ENCODE assay signal across 18 cellular contexts in the genomic region with DNA sequence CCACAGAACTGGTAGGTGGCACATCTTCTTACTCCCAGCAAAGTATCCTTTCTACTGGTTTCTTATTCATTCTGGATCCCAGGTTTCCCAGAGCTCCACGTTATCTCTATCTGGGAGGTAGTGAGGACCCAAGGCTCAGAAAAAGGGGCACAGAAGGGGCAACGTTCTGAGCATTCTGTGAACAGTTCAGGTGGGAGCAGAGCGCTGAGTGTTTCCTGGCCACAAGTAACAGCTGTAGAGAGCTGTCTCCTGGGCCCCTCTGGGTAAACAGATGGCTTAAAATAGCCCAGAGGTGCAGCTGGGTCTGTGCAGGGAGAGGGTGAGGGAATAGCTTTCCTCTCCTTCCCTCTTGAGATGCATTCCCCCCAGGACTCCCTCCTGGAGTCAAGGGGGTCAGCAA. TPM values are rescaled to one million over a fixed set of nuclear protein-coding genes. Genes with fewer than 3 reads are reported as not detected.
DNase-seq lines count a peak whose midpoint lies in the region; ATAC-seq and TF ChIP-seq lines count a peak whose summit lies in the region.
"Had no signal": no experiment of that assay in that cellular context is flagged by ENCODE, and none has a peak within 500 bp of the region (broad histone marks: within the 10 kb centered on the region; RNA-seq: fewer than 3 reads in every experiment).

No MANE protein-coding gene starts in this region.

- BruUV-seq in OCI-LY7 (replicated peaks; lab: Mats Ljungman, UMichigan): no TSS peak

- CTCF ChIA-PET in OCI-LY7 (lab: Charles Lee; ENCODE audit: unreplicated experiment): interaction anchor here (1.0 to 1.6 kb wide), 2 partner anchors 16 to 127 kb away, joined by 3 to 4 read pairs; no protein-coding TSS in a partner anchor

- intact Hi-C loops in OCI-LY7 (cut with micrococcal nuclease; ENCODE audit: unreplicated experiment) (no loop called here), right cardiac atrium (cut with DNase I) (no loop called here)

- no peak for TF ChIP-seq CTCF in Loucy (conservative IDR thresholded peaks at IDR 0.05; ENCODE audit: low read length)
- no peak for TF ChIP-seq CTCF in OCI-LY7 (conservative IDR thresholded peaks at IDR 0.05; ENCODE audit: low read length)

- H3K79me2 ChIP-seq in Loucy (ENCODE audit: insufficient read depth, low read length): no peaks in the 10 kb centered on the region
- no peaks in the 10 kb centered on the region for H3K79me2 ChIP-seq in OCI-LY7 (ENCODE audit: insufficient read depth, low read depth, low read length)

- H3K4me2 ChIP-seq in Loucy (ENCODE audit: low read depth, low read length, poor library complexity, severe bottlenecking): peak overlapping the region; percentile 41
- peak overlapping the region; percentile 46 for H3K4me2 ChIP-seq in OCI-LY7 (ENCODE audit: low read length)

- peak; percentile 61 to 66 for ATAC-seq in right cardiac atrium
- ATAC-seq in HG03521 (IDR thresholded peaks at IDR 0.05; ENCODE audit: unreplicated experiment): no peak
- ATAC-seq: stimulated activated memory B cell treated with anti-CD40 and anti-IgM and Interleukin-4, amounts not matched to agents 10 μg/mL and 1 μg/mL and 100 μg/mL, for 72 hours had no signal

- H3K27me3 ChIP-seq in Loucy (ENCODE audit: insufficient read depth, low read length, poor library complexity, severe bottlenecking) (no peaks in the 10 kb centered on the region), right cardiac atrium (ENCODE audit: control insufficient read depth, insufficient read depth) (no peaks in the 10 kb centered on the region)
- H3K27me3 ChIP-seq: breast epithelium had no signal

- H4K20me1 ChIP-seq in Loucy (ENCODE audit: insufficient read depth, low read length, poor library complexity, severe bottlenecking) (no peaks in the 10 kb centered on the region), OCI-LY7 (ENCODE audit: insufficient read depth, low read length) (no peaks in the 10 kb centered on the region)

- H3K9me2 ChIP-seq in Loucy (replicated peaks; ENCODE audit: low read depth, low read length) (no peaks in the 10 kb centered on the region), OCI-LY7 (ENCODE audit: insufficient read depth, low read length) (no peaks in the 10 kb centered on the region)

- H3K4me3 ChIP-seq in Loucy (ENCODE audit: low read length, poor library complexity, severe bottlenecking): no peak overlapping the region
- no peak overlapping the region for H3K4me3 ChIP-seq in OCI-LY7 (ENCODE audit: low read depth, low read length, poor library complexity, severe bottlenecking)
- peak overlapping the region; percentile 36 for H3K4me3 ChIP-seq in right cardiac atrium (ENCODE audit: low read length)
- H3K4me3 ChIP-seq: breast epithelium had no signal

- POLR2A ChIA-PET in OCI-LY7 (lab: Charles Lee): interaction anchor here (0.8 to 3.2 kb wide), 5 partner anchors 9 to 20 kb away, joined by 3 to 13 read pairs (median 4); a partner anchor contains a TSS

- no peak overlapping the region for H3K9ac ChIP-seq in Loucy (ENCODE audit: low read depth, low read length, poor library complexity, severe bottlenecking)

- H3F3A ChIP-seq in Loucy (ENCODE audit: low read depth): no peaks in the 10 kb centered on the region

- WGBS in right cardiac atrium: 47% methylated on average over 3 of the region's 3 CpGs

- peak overlapping the region; percentile 37 for H3K27ac ChIP-seq in OCI-LY7 (ENCODE audit: low read depth, low read length, poor library complexity, severe bottlenecking)
- peak overlapping the region; percentile 93 for H3K27ac ChIP-seq in right cardiac atrium (ENCODE audit: low read length)
- H3K27ac ChIP-seq: breast epithelium had no signal

- H2AFZ ChIP-seq in Loucy (ENCODE audit: low read length) (no peak overlapping the region), OCI-LY7 (ENCODE audit: low read length) (no peak overlapping the region)

- DNase-seq in AG20443 (ENCODE audit: low spot score) (peak; percentile 3), OCI-LY7 (ENCODE audit: low spot score) (peak; percentile 64), right cardiac atrium (peak in 1 of 3 donors; percentile 63), NCI-H226 (no peak)
- DNase-seq in activated CD4-positive, CD25-positive, alpha-beta regulatory T cell treated with anti-CD3 and anti-CD28 coated beads, Interleukin-2, amount 50 U/mL, for 72 hours: no peak
- no peak for DNase-seq in stimulated activated naive CD4-positive, alpha-beta T cell treated with Interleukin-2 at 50 U/mL for 16 hours (lab: John Stamatoyannopoulos, UW)
- DNase-seq: activated CD4-positive, alpha-beta T cell treated with anti-CD3 and anti-CD28 coated beads, Interleukin-2, amount 10 ng/mL, durations not matched to agents 7 days and 5 days; activated T-cell treated with anti-CD3 and anti-CD28 coated beads, Interleukin-2, amount 50 U/mL, for 1 hour; Calu3; effector CD8-positive, alpha-beta T cell; mammary epithelial cell; NCI-H446 treated with DMSO at 0.1 percent for 48 hours; T1000 had no signal

- no peaks in the 10 kb centered on the region for H3K36me3 ChIP-seq in Loucy (ENCODE audit: insufficient read depth, low read length)
- no peaks in the 10 kb centered on the region for H3K36me3 ChIP-seq in OCI-LY7 (ENCODE audit: insufficient read depth, low read length)
- H3K36me3 ChIP-seq: breast epithelium had no signal

- H3K4me1 ChIP-seq in Loucy (ENCODE audit: insufficient read depth, low read length, poor library complexity, severe bottlenecking) (peaks cover 49% of the 10 kb centered on the region), OCI-LY7 (ENCODE audit: insufficient read depth, low read length, poor library complexity, severe bottlenecking) (peaks cover 38% of the 10 kb centered on the region), right cardiac atrium (ENCODE audit: control insufficient read depth, insufficient read depth, low read length) (peaks cover 14% of the 10 kb centered on the region)
- H3K4me1 ChIP-seq: breast epithelium had no signal

- H3K9me3 ChIP-seq in Loucy (ENCODE audit: insufficient read depth, low read depth, low read length) (no peaks in the 10 kb centered on the region), OCI-LY7 (ENCODE audit: low read length) (no peaks in the 10 kb centered on the region), right cardiac atrium (ENCODE audit: control insufficient read depth, low read length) (no peaks in the 10 kb centered on the region)
- H3K9me3 ChIP-seq: breast epithelium had no signal

RNA-seq across cellular contexts. Expression of a gene that starts 2.1 kb away (rescaled TPM):
- not detected in 2 replicates for total RNA-seq in OCI-LY7 (2014; rRNA removed; shearing (Covaris generic))
- total RNA-seq in OCI-LY7 (2022) (not detected in 2 replicates), right cardiac atrium (100 to 1,000 TPM in 2 of 4 donors, 10 to 100 TPM in 2; 80.1 to 118 (median 91.6) TPM)
- 137 TPM for polyA plus RNA-seq in right cardiac atrium
- total RNA-seq: activated CD4-positive, alpha-beta T cell treated with anti-CD3 and anti-CD28 coated beads, Interleukin-2, amount 10 ng/mL, durations not matched to agents 7 days and 5 days; breast epithelium; Calu3; mammary epithelial cell had no signal
- polyA plus RNA-seq: mammary epithelial cell had no signal

RNA-seq across cellular contexts. Expression of a gene that starts 12.9 kb away (rescaled TPM):
- total RNA-seq in OCI-LY7 (2014; rRNA removed; shearing (Covaris generic)): not detected in 2 replicates
- total RNA-seq in OCI-LY7 (2022): not detected in 2 replicates
- total RNA-seq in right cardiac atrium: not detected
- polyA plus RNA-seq in right cardiac atrium: not detected
- total RNA-seq: activated CD4-positive, alpha-beta T cell treated with anti-CD3 and anti-CD28 coated beads, Interleukin-2, amount 10 ng/mL, durations not matched to agents 7 days and 5 days; breast epithelium; Calu3; mammary epithelial cell; ureter had no signal
- polyA plus RNA-seq: mammary epithelial cell had no signal

RNA-seq across cellular contexts. Expression of a gene that starts 16.1 kb away (rescaled TPM):
- 0.62 and 0.85 TPM in 2 replicates for total RNA-seq in OCI-LY7 (2014; rRNA removed; shearing (Covaris generic))
- total RNA-seq in OCI-LY7 (2022) (0.49 and 0.63 TPM in 2 replicates), right cardiac atrium (under 1 TPM; 0.46 to 0.85 (median 0.75) TPM)
- 0.68 TPM for polyA plus RNA-seq in right cardiac atrium

RNA-seq across cellular contexts. Expression of a gene that starts 17.0 kb away (rescaled TPM):
- total RNA-seq in OCI-LY7 (2014; rRNA removed; shearing (Covaris generic)): 19.5 and 21.0 TPM in 2 replicates
- 41.6 and 47.9 TPM in 2 replicates for total RNA-seq in OCI-LY7 (2022)
- 10 to 100 TPM; 15.1 to 23.7 (median 18.6) TPM for total RNA-seq in right cardiac atrium
- polyA plus RNA-seq in right cardiac atrium: 27.8 TPM

RNA-seq across cellular contexts. Expression of a gene that starts 17.6 kb away (rescaled TPM):
- total RNA-seq in OCI-LY7 (2014; rRNA removed; shearing (Covaris generic)): 23.5 and 29.5 TPM in 2 replicates
- 46.4 and 47.9 TPM in 2 replicates for total RNA-seq in OCI-LY7 (2022)
- total RNA-seq in right cardiac atrium: 10 to 100 TPM; 11.0 to 13.8 (median 11.8) TPM
- 6.1 TPM for polyA plus RNA-seq in right cardiac atrium

Comparison
In these comparisons a context has a peak if more than half of its experiments do, and no peak if none do; other contexts are left out.
1. DNase-seq: peak in AG20443 (single experiment) and OCI-LY7 (single experiment); none in NCI-H226 (single experiment), activated CD4-positive, CD25-positive, alpha-beta regulatory T cell treated with anti-CD3 and anti-CD28 coated beads, Interleukin-2, amount 50 U/mL, for 72 hours (single experiment) and stimulated activated naive CD4-positive, alpha-beta T cell treated with Interleukin-2 at 50 U/mL for 16 hours (single experiment).
2. RNA of a gene that starts 2.1 kb away (total RNA-seq): 80.1 to 118 TPM in right cardiac atrium; not detected in OCI-LY7; every median in the first group is over 10 times any median in the second.